ENCODE assay signal across 1 cellular context in genomic region chr1:179129702-179130473, GRCh38.
TF ChIP-seq lines count a peak whose summit lies in the region.

No MANE protein-coding gene starts in this region.

TF ChIP-seq in GM12878, 131 proteins besides CTCF, POLR2A, EP300 and RAD21 (continued from another document):
- TF ChIP-seq ZBTB40 (IDR thresholded peaks at IDR 0.05; ENCODE audit: borderline replicate concordance) (peak; percentile 56; the same call in 1 of the 2 replicates), HDAC6 (IDR thresholded peaks at IDR 0.05; ENCODE audit: unreplicated experiment) (no peak), BCLAF1 (IDR thresholded peaks at IDR 0.05) (no peak), PKNOX1 (IDR thresholded peaks at IDR 0.05) (peak; percentile 52), ATF7 (IDR thresholded peaks at IDR 0.05; ENCODE audit: low read depth) (peak; percentile 72), NKRF (conservative IDR thresholded peaks at IDR 0.05) (no peak), JUNB (IDR thresholded peaks at IDR 0.05) (0 out of 2 replicates have a peak, but pooled peaks have one; percentile 8), ASH2L (IDR thresholded peaks at IDR 0.05; ENCODE audit: borderline replicate concordance, low read depth) (peak; percentile 26; the same call in 1 of the 2 replicates), SREBF2 (IDR thresholded peaks at IDR 0.05; ENCODE audit: low read length) (no peak), IKZF2 (IDR thresholded peaks at IDR 0.05) (peak; percentile 38 to 56; a peak in 2 of 4 replicates), ZBTB33 (IDR thresholded peaks at IDR 0.05) (peak; percentile 70; the same call in 1 of the 2 replicates), FOXK2 (IDR thresholded peaks at IDR 0.05) (peak; percentile 75), SMC3 (IDR thresholded peaks at IDR 0.05; ENCODE audit: borderline replicate concordance, low read length) (no peak), SUZ12 (IDR thresholded peaks at IDR 0.05; ENCODE audit: unreplicated experiment) (no peak), PML (IDR thresholded peaks at IDR 0.05; ENCODE audit: low read length) (0 out of 2 replicates have a peak, but pooled peaks have one; percentile 37), MLLT1 (IDR thresholded peaks at IDR 0.05) (peak; percentile 99), RB1 (IDR thresholded peaks at IDR 0.05; ENCODE audit: borderline replicate concordance) (no peak), RELB (IDR thresholded peaks at IDR 0.05; ENCODE audit: low read depth) (peak; percentile 53; the same call in 1 of the 2 replicates), BHLHE40 (IDR thresholded peaks at IDR 0.05; ENCODE audit: borderline replicate concordance in 1 of 2, low read depth in 2 of 2, low read length in 1 of 2) (peak in 1 of 2 experiments; percentile 13; a peak in 1 of 4 replicates), YY1 (IDR thresholded peaks at IDR 0.05; ENCODE audit: low read depth, low read length) (0 out of 2 replicates have a peak, but pooled peaks have one; percentile 17), MAX (IDR thresholded peaks at IDR 0.05; ENCODE audit: low read depth, low read length) (no peak; the same call in 1 of the 2 replicates), E2F8 (IDR thresholded peaks at IDR 0.05; ENCODE audit: low read depth, partially characterized antibody) (no peak), ATF2 (IDR thresholded peaks at IDR 0.05; ENCODE audit: low read length) (0 out of 2 replicates have a peak, but pooled peaks have one; percentile 28), NBN (IDR thresholded peaks at IDR 0.05) (peak; percentile 62; the same call in 1 of the 2 replicates), CREB1 (IDR thresholded peaks at IDR 0.05; ENCODE audit: low read depth) (0 out of 2 replicates have a peak, but pooled peaks have one; percentile 18), TAF1 (IDR thresholded peaks at IDR 0.05; ENCODE audit: borderline replicate concordance, low read depth, low read length) (no peak), ZNF384 (IDR thresholded peaks at IDR 0.05; ENCODE audit: borderline replicate concordance, low read depth, low read length) (no peak), HDGF (IDR thresholded peaks at IDR 0.05) (no peak), DPF2 (IDR thresholded peaks at IDR 0.05) (no peak), WRNIP1 (IDR thresholded peaks at IDR 0.05; ENCODE audit: borderline replicate concordance, low read depth, low read length) (no peak), BMI1 (IDR thresholded peaks at IDR 0.05; ENCODE audit: borderline replicate concordance) (no peak), JUND (IDR thresholded peaks at IDR 0.05; ENCODE audit: low read depth, low read length) (no peak), FOXM1 (IDR thresholded peaks at IDR 0.05; ENCODE audit: low read depth, low read length) (no peak)
